In genomic region chr14:95876769-95877490, GRCh38 we compare ENCODE assay signal across 12 cellular contexts. TPM values are rescaled to one million over a fixed set of nuclear protein-coding genes. Genes with fewer than 3 reads are reported as not detected.
DNase-seq lines count a peak whose midpoint lies in the region; ATAC-seq and TF ChIP-seq lines count a peak whose summit lies in the region.
"Had no signal": no experiment of that assay in that cellular context is flagged by ENCODE, and none has a peak within 500 bp of the region (broad histone marks: within the 10 kb centered on the region; RNA-seq: fewer than 3 reads in every experiment).

Gene TUNAR, plus strand, starts transcription at chr14:95876832.

- H3K36me3 ChIP-seq in iPS DF 6.9 (ENCODE audit: control insufficient read depth, insufficient read depth, low read length) (no peaks in the 10 kb centered on the region; the same call in 1 of the 2 replicates), suprapubic skin (no peaks in the 10 kb centered on the region)
- H3K36me3 ChIP-seq: BE2C, vagina had no signal

- no peak for ATAC-seq in activated naive CD8-positive, alpha-beta T cell treated with anti-CD3 and anti-CD28 coated beads, Interleukin-2, amount 50 U/mL, for 24 hours
- no peak for ATAC-seq in HG02885 (IDR thresholded peaks at IDR 0.05; ENCODE audit: poor library complexity, unreplicated experiment)
- ATAC-seq: K562 had no signal

- H3K27ac Mint-ChIP-seq in activated naive CD8-positive, alpha-beta T cell treated with anti-CD3 and anti-CD28 coated beads for 36 hours = no peak within 1 kb of the TSS
- no peak within 1 kb of the TSS for H3K27ac Mint-ChIP-seq in activated naive CD8-positive, alpha-beta T cell treated with anti-CD3 and anti-CD28 coated beads, Interleukin-2, amount 50 U/mL, for 24 hours
- H3K27ac Mint-ChIP-seq in immature natural killer cell = no peak within 1 kb of the TSS

- H3K27me3 Mint-ChIP-seq in activated naive CD8-positive, alpha-beta T cell treated with anti-CD3 and anti-CD28 coated beads for 36 hours = peaks cover 39% of the 10 kb centered on the region
- peaks cover 41% of the 10 kb centered on the region for H3K27me3 Mint-ChIP-seq in activated naive CD8-positive, alpha-beta T cell treated with anti-CD3 and anti-CD28 coated beads, Interleukin-2, amount 50 U/mL, for 24 hours
- H3K27me3 Mint-ChIP-seq in immature natural killer cell (ENCODE audit: low read depth in 3 of 3) = peaks cover 5 to 16% (median 11%) of the 10 kb centered on the region in 3 donors

- H3K27me3 ChIP-seq in iPS DF 6.9 (ENCODE audit: control insufficient read depth, insufficient read depth, low read length) (no peaks in the 10 kb centered on the region), suprapubic skin (peaks cover 86% of the 10 kb centered on the region)

- peak within 1 kb of the TSS; percentile 47 for H3K4me3 ChIP-seq in iPS DF 6.9 (ENCODE audit: low read length)
- peak within 1 kb of the TSS; percentile 37 for H3K4me3 ChIP-seq in suprapubic skin
- H3K4me3 ChIP-seq: K562 had no signal

- no peaks in the 10 kb centered on the region for H3K4me1 Mint-ChIP-seq in activated naive CD8-positive, alpha-beta T cell treated with anti-CD3 and anti-CD28 coated beads for 36 hours
- H3K4me1 Mint-ChIP-seq in activated naive CD8-positive, alpha-beta T cell treated with anti-CD3 and anti-CD28 coated beads, Interleukin-2, amount 50 U/mL, for 24 hours = peaks cover 6% of the 10 kb centered on the region
- H3K4me1 Mint-ChIP-seq in immature natural killer cell = peaks cover 0 to 5% of the 10 kb centered on the region in 2 donors

- no peak for TF ChIP-seq POLR2A in suprapubic skin (IDR thresholded peaks at IDR 0.05)

- H3K9me3 ChIP-seq in iPS DF 6.9 (ENCODE audit: control insufficient read depth, insufficient read depth, low read length) (no peaks in the 10 kb centered on the region), suprapubic skin (no peaks in the 10 kb centered on the region)
- H3K9me3 ChIP-seq: BE2C, vagina had no signal

- H3K27ac ChIP-seq in iPS DF 6.9 (ENCODE audit: low read length) = no peak within 1 kb of the TSS
- H3K27ac ChIP-seq in suprapubic skin = no peak within 1 kb of the TSS
- H3K27ac ChIP-seq: vagina had no signal

- no CpG with 5 or more reads among the region's 66 CpGs for WGBS in iPS DF 6.9 (ENCODE audit: insufficient coverage, insufficient read length)
- WGBS in suprapubic skin = 8% methylated on average over 8 of the region's 66 CpGs

- TF ChIP-seq EP300 in suprapubic skin (IDR thresholded peaks at IDR 0.05) = no peak

- H3K4me3 Mint-ChIP-seq in activated naive CD8-positive, alpha-beta T cell treated with anti-CD3 and anti-CD28 coated beads for 36 hours = no peak within 1 kb of the TSS
- H3K4me3 Mint-ChIP-seq in activated naive CD8-positive, alpha-beta T cell treated with anti-CD3 and anti-CD28 coated beads, Interleukin-2, amount 50 U/mL, for 24 hours = no peak within 1 kb of the TSS
- peak within 1 kb of the TSS in 1 of 5 donors; percentile 55 for H3K4me3 Mint-ChIP-seq in immature natural killer cell

- H3K4me1 ChIP-seq in iPS DF 6.9 (ENCODE audit: control insufficient read depth, insufficient read depth, low read length) (peaks cover 3% of the 10 kb centered on the region), suprapubic skin (peaks cover 16% of the 10 kb centered on the region)
- H3K4me1 ChIP-seq: BE2C had no signal

- TF ChIP-seq CTCF in suprapubic skin (IDR thresholded peaks at IDR 0.05) = peak in 1 of 2 donors; percentile 5

- H3K9me3 Mint-ChIP-seq in activated naive CD8-positive, alpha-beta T cell treated with anti-CD3 and anti-CD28 coated beads for 36 hours = no peaks in the 10 kb centered on the region
- H3K9me3 Mint-ChIP-seq in activated naive CD8-positive, alpha-beta T cell treated with anti-CD3 and anti-CD28 coated beads, Interleukin-2, amount 50 U/mL, for 24 hours = no peaks in the 10 kb centered on the region
- H3K9me3 Mint-ChIP-seq in immature natural killer cell = no peaks in the 10 kb centered on the region

- H3K36me3 Mint-ChIP-seq in activated naive CD8-positive, alpha-beta T cell treated with anti-CD3 and anti-CD28 coated beads for 36 hours = no peaks in the 10 kb centered on the region
- no peaks in the 10 kb centered on the region for H3K36me3 Mint-ChIP-seq in activated naive CD8-positive, alpha-beta T cell treated with anti-CD3 and anti-CD28 coated beads, Interleukin-2, amount 50 U/mL, for 24 hours (ENCODE audit: low read depth)
- H3K36me3 Mint-ChIP-seq in immature natural killer cell = no peaks in the 10 kb centered on the region

- DNase-seq in activated naive CD8-positive, alpha-beta T cell treated with anti-CD3 and anti-CD28 coated beads for 36 hours = peak; percentile 18
- no peak for DNase-seq in activated naive CD8-positive, alpha-beta T cell treated with anti-CD3 and anti-CD28 coated beads, Interleukin-2, amount 50 U/mL, for 24 hours
- DNase-seq in NOMO-1 (lab: John Stamatoyannopoulos, UW; ENCODE audit: unreplicated experiment in 2 of 2) (peak; percentile 24 to 46), iPS DF 6.9 (ENCODE audit: low read depth, low spot score) (no peak), suprapubic skin (ENCODE audit: low spot score in 2 of 2) (no peak), immature natural killer cell (no peak)
- DNase-seq in effector CD4-positive, alpha-beta T cell = no peak
- DNase-seq: BE2C had no signal

RNA-seq across cellular contexts. Expression of gene TUNAR, which starts in this region (rescaled TPM):
- not detected for total RNA-seq in activated naive CD8-positive, alpha-beta T cell treated with anti-CD3 and anti-CD28 coated beads for 36 hours
- total RNA-seq in suprapubic skin = not detected
- polyA plus RNA-seq in immature natural killer cell = not detected
- total RNA-seq: dermis microvascular lymphatic vessel endothelial cell, K562, vagina had no signal
- polyA plus RNA-seq: K562 had no signal

Comparison
In these comparisons a context has a peak if more than half of its experiments do, and no peak if none do; other contexts are left out.
1. Peak in DNase-seq in activated naive CD8-positive, alpha-beta T cell treated with anti-CD3 and anti-CD28 coated beads for 36 hours; RNA of the gene not detected or under 1 TPM.
2. DNase-seq: peak in NOMO-1 (2 of 2); none in activated naive CD8-positive, alpha-beta T cell treated with anti-CD3 and anti-CD28 coated beads, Interleukin-2, amount 50 U/mL, for 24 hours (single experiment), iPS DF 6.9 (single experiment), suprapubic skin (0 of 2), immature natural killer cell (0 of 3) and effector CD4-positive, alpha-beta T cell (single experiment).